ENCODE assay signal across 25 cellular contexts in the genomic region with DNA sequence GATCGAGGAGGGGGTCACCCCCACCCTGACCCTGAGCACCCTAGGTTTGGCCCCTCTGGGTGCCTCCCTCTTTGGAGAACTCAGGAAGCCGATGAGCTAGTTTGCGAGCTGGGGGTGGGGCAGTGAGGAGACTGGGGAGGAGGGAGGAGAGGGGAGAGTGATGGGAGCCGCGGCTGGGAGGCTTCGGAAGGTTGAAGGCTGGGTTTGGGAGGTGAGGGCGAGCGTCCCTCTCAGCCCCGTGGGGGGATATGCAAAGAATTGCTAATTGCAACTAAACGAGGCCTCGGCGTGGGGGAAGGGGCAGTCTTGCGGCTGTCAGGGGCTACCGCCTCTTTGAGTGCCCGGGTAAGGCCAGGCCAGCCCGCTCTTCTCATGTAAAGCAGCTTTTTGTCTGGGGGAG. TPM values are rescaled to one million over a fixed set of nuclear protein-coding genes. Genes with fewer than 3 reads are reported as not detected.
A peak's percentile ranks its signal among the peaks of the same experiment; 100 is the strongest.
DNase-seq lines count a peak whose midpoint lies in the region; ATAC-seq and TF ChIP-seq lines count a peak whose summit lies in the region.
"Had no signal": no experiment of that assay in that cellular context is flagged by ENCODE, and none has a peak within 500 bp of the region (broad histone marks: within the 10 kb centered on the region; RNA-seq: fewer than 3 reads in every experiment).

No MANE protein-coding gene starts in this region.

- peak overlapping the region; percentile 87 for H2AK9ac ChIP-seq in IMR-90 (replicated peaks; ENCODE audit: low read depth, low read length, poor library complexity)

- no peak for TF ChIP-seq POLR2A in IMR-90 (IDR thresholded peaks at IDR 0.05; ENCODE audit: low read depth, low read length)

- no peaks in the 10 kb centered on the region for H4K20me1 ChIP-seq in IMR-90 (ENCODE audit: insufficient read depth, low read length)

- H3K4me1 ChIP-seq in IMR-90 (ENCODE audit: control insufficient read depth, insufficient read depth, low read length): peaks cover 36% of the 10 kb centered on the region
- H3K4me1 ChIP-seq in ectodermal cell (ENCODE audit: control insufficient read depth, insufficient read depth, low read length): peaks cover 64% of the 10 kb centered on the region
- H3K4me1 ChIP-seq: body of pancreas, gastrocnemius medialis, parathyroid adenoma, Peyer's patch, right lobe of liver had no signal

- no peak overlapping the region for H3K27ac ChIP-seq in IMR-90 (ENCODE audit: insufficient read depth, low read length)
- H3K27ac ChIP-seq in ectodermal cell (ENCODE audit: insufficient read depth, low read depth, low read length, poor library complexity, severe bottlenecking): peak overlapping the region; percentile 65
- H3K27ac ChIP-seq: body of pancreas, gastrocnemius medialis, parathyroid adenoma, Peyer's patch, right lobe of liver had no signal

- H2AFZ ChIP-seq in IMR-90 (replicated peaks; ENCODE audit: low read length, poor library complexity): peak overlapping the region; percentile 68
- H2AFZ ChIP-seq: parathyroid adenoma had no signal

- no peak overlapping the region for H3K18ac ChIP-seq in IMR-90 (ENCODE audit: low read depth, low read length)

- no peak overlapping the region for H2BK15ac ChIP-seq in IMR-90 (ENCODE audit: low read depth, low read length)

- in situ Hi-C loops in IMR-90 (cut with MboI; ENCODE audit: low sequenced_read_pairs): no loop called here

- H3K9me1 ChIP-seq in IMR-90 (ENCODE audit: insufficient read depth, low read length): peaks cover 27% of the 10 kb centered on the region

- BruUV-seq in IMR-90 (replicated peaks; lab: Mats Ljungman, UMichigan): no TSS peak

- no peak for TF ChIP-seq RAD21 in IMR-90 (IDR thresholded peaks at IDR 0.05; ENCODE audit: low read length)

- peak overlapping the region; percentile 65 for H2AK5ac ChIP-seq in IMR-90 (ENCODE audit: low read depth, low read length)

- H4K91ac ChIP-seq in IMR-90 (ENCODE audit: insufficient read depth, low read depth, low read length): peak overlapping the region; percentile 57; the same call in 1 of the 2 replicates

- WGBS in IMR-90 (ENCODE audit: extremely low coverage in 2 of 2, insufficient read length in 1 of 2), 2 experiments: 80% methylated on average over 1 of the region's 16 CpGs; no CpG with 5 or more reads in 1 of the 2 experiments
- 0 to 1% methylated on average over 16 of the region's 16 CpGs for WGBS in ectodermal cell, 2 experiments

- CTCF ChIA-PET in IMR-90 (lab: Yijun Ruan, JAX): no interaction called here

- no peak overlapping the region for H3K4me3 ChIP-seq in IMR-90 (ENCODE audit: insufficient read depth, low read depth, low read length)
- no peak overlapping the region for H3K4me3 ChIP-seq in ectodermal cell (ENCODE audit: insufficient read depth, low read depth, low read length)
- H3K4me3 ChIP-seq: body of pancreas, gastrocnemius medialis, Peyer's patch, right lobe of liver had no signal

- no peak overlapping the region for H3K9ac ChIP-seq in IMR-90 (ENCODE audit: low read depth, low read length)
- H3K9ac ChIP-seq: parathyroid adenoma had no signal

- POLR2A ChIA-PET in IMR-90 (lab: Charles Lee; ENCODE audit: unreplicated experiment): interaction anchor here (0.6 kb wide), 1 partner anchor 72 kb away, joined by 5 read pairs; no protein-coding TSS in a partner anchor

- no peak for ATAC-seq in IMR-90 (ENCODE audit: low read depth)
- ATAC-seq: activated CD4-positive, CD25-positive, alpha-beta regulatory T cell treated with anti-CD3 and anti-CD28 coated beads, Interleukin-2, amount 50 U/mL, for 24 hours; activated CD8-positive, alpha-beta T cell treated with anti-CD3 and anti-CD28 coated beads for 36 hours; activated naive CD8-positive, alpha-beta T cell treated with anti-CD3 and anti-CD28 coated beads, Interleukin-2, amount 50 U/mL, for 24 hours; body of pancreas; gastrocnemius medialis; right lobe of liver had no signal

- dilution Hi-C loops in IMR-90 (cut with HindIII; ENCODE audit: low sequenced_read_pairs, unreplicated experiment): no loop called here

- H4K8ac ChIP-seq in IMR-90 (ENCODE audit: low read depth in 2 of 2, low read length in 2 of 2): no peak overlapping the region; a peak in 1 of 4 replicates

- no peak overlapping the region for H2BK5ac ChIP-seq in IMR-90 (ENCODE audit: low read depth, low read length, poor library complexity, severe bottlenecking)

- intact Hi-C loops in IMR-90 (cut with micrococcal nuclease): loop anchor here (10.0 kb wide), 1 partner anchor 225 kb away; no protein-coding TSS in a partner anchor

- no peak overlapping the region for H3K14ac ChIP-seq in IMR-90 (replicated peaks; ENCODE audit: low read depth, low read length)

- H2BK120ac ChIP-seq in IMR-90 (ENCODE audit: low read depth, low read length): peak overlapping the region; percentile 99

- no peak for TF ChIP-seq CTCF in IMR-90 (conservative IDR thresholded peaks at IDR 0.05; ENCODE audit: low read depth, low read length)

- no peaks in the 10 kb centered on the region for H3K36me3 ChIP-seq in IMR-90 (ENCODE audit: control insufficient read depth, insufficient read depth, low read length)
- H3K36me3 ChIP-seq in ectodermal cell (ENCODE audit: control insufficient read depth, insufficient read depth, low read length): no peaks in the 10 kb centered on the region
- H3K36me3 ChIP-seq: gastrocnemius medialis, Peyer's patch, right lobe of liver had no signal

- H3K27me3 ChIP-seq in IMR-90 (ENCODE audit: control insufficient read depth, insufficient read depth, low read length) (no peaks in the 10 kb centered on the region), ectodermal cell (ENCODE audit: control insufficient read depth, insufficient read depth, low read length, poor library complexity, severe bottlenecking) (peaks cover 16% of the 10 kb centered on the region)
- H3K27me3 ChIP-seq: body of pancreas, Peyer's patch, right lobe of liver had no signal

- DNase-seq in IMR-90 (no peak), left kidney (ENCODE audit: low read depth, low spot score) (peak; percentile 64), occipital lobe (lab: John Stamatoyannopoulos, UW) (no peak), NCI-H524 treated with DMSO at 0.1 percent for 48 hours (lab: John Stamatoyannopoulos, UW) (no peak)
- no peak for DNase-seq in activated T-cell treated with anti-CD3 and anti-CD28 coated beads, Interleukin-2, amount 50 U/mL, for 1 hour
- no peak for DNase-seq in stimulated activated CD8-positive, alpha-beta memory T cell treated with anti-CD3 and anti-CD28 coated beads, Interleukin-4, amount 100 ng/mL, for 48 hours
- DNase-seq: activated CD8-positive, alpha-beta T cell treated with anti-CD3 and anti-CD28 coated beads for 36 hours; activated gamma-delta T cell; activated naive CD8-positive, alpha-beta T cell treated with anti-CD3 and anti-CD28 coated beads, Interleukin-2, amount 50 U/mL, for 24 hours; body of pancreas; CD4-positive, alpha-beta T cell; gastrocnemius medialis; KG1; naive B cell; NCI-H1436 treated with DMSO at 0.1 percent for 48 hours; NCI-H2171; NCI-H510A treated with DMSO at 0.1 percent for 48 hours; NK-92 treated with Interleukin-12 subunit alpha and Interleukin-12 subunit beta, amount 100 ng/mL, for 24 hours; Peyer's patch; right lobe of liver; stimulated activated CD4-positive, alpha-beta T cell treated with anti-CD3 and anti-CD28 coated beads, Interleukin-4, amount 100 ng/mL, for 4 hours; stimulated activated naive CD4-positive, alpha-beta T cell treated with Interleukin-2 at 50 U/mL for 16 hours had no signal

- peak overlapping the region; percentile 85 for H3K4ac ChIP-seq in IMR-90 (ENCODE audit: low read depth, low read length)

- H2BK20ac ChIP-seq in IMR-90 (ENCODE audit: low read depth, low read length): peak overlapping the region; percentile 57; the same call in 1 of the 2 replicates

- no peak overlapping the region for H3K56ac ChIP-seq in IMR-90 (ENCODE audit: extremely low read depth, insufficient read depth, low read length)

- no peak overlapping the region; the same call in 1 of the 2 replicates for H4K5ac ChIP-seq in IMR-90 (ENCODE audit: low read depth, low read length)

- H3K9me3 ChIP-seq in IMR-90 (ENCODE audit: control insufficient read depth, insufficient read depth, low read length) (no peaks in the 10 kb centered on the region), ectodermal cell (ENCODE audit: control insufficient read depth, low read length) (no peaks in the 10 kb centered on the region)
- H3K9me3 ChIP-seq: body of pancreas, gastrocnemius medialis, Peyer's patch, right lobe of liver had no signal

- no peak overlapping the region for H3K23ac ChIP-seq in IMR-90 (ENCODE audit: low read depth, low read length)

- H3K79me1 ChIP-seq in IMR-90 (ENCODE audit: low read depth in 1 of 2, low read length in 2 of 2): peaks cover 10 to 39% of the 10 kb centered on the region in 2 experiments

- no peak overlapping the region for H3K4me2 ChIP-seq in IMR-90 (ENCODE audit: low read depth, low read length)

TF ChIP-seq in IMR-90, 13 proteins besides CTCF, POLR2A, EP300 and RAD21 (continues in another document):
- TF ChIP-seq MAZ (IDR thresholded peaks at IDR 0.05; ENCODE audit: borderline replicate concordance, low read depth, low read length) (no peak), RFX5 (IDR thresholded peaks at IDR 0.05; ENCODE audit: low read depth, low read length) (no peak), RCOR1 (IDR thresholded peaks at IDR 0.05; ENCODE audit: insufficient replicate concordance, low read length) (no peak), CHD1 (IDR thresholded peaks at IDR 0.05; ENCODE audit: low read depth, low read length) (no peak), BHLHE40 (IDR thresholded peaks at IDR 0.05; ENCODE audit: low read depth, low read length) (no peak), FOS (IDR thresholded peaks at IDR 0.05; ENCODE audit: low read depth, low read length) (no peak), NFE2L2 (IDR thresholded peaks at IDR 0.05; ENCODE audit: low read depth, low read length) (no peak), MAFK (IDR thresholded peaks at IDR 0.05; ENCODE audit: low read depth, low read length) (no peak)

RNA-seq across cellular contexts. Expression of gene FZD2, which starts 17.6 kb away (rescaled TPM):
- total RNA-seq in IMR-90 (2012; rRNA removed) (21.3 and 22.8 TPM in 2 replicates), occipital lobe (6.9 TPM)
- 130 and 133 TPM in 2 replicates for polyA plus RNA-seq in IMR-90 (2012; rRNA removed)
- polyA plus RNA-seq in IMR-90 (2012; cell fraction: cytosol; rRNA removed): 46.5 and 172 TPM in 2 replicates
- 28.2 and 69.3 TPM in 2 replicates for polyA plus RNA-seq in IMR-90 (2012; cell fraction: nucleus; rRNA removed; ENCODE audit: low replicate concordance)
- 101 TPM for polyA plus RNA-seq in ectodermal cell (2013, experiment 1 of 4)
- polyA plus RNA-seq in ectodermal cell (2013, experiment 2 of 4): 101 TPM
- polyA plus RNA-seq in ectodermal cell (2013, experiment 3 of 4): 90.1 TPM
- 92.5 TPM for polyA plus RNA-seq in ectodermal cell (2013, experiment 4 of 4)
- total RNA-seq: CD4-positive, alpha-beta T cell had no signal

RNA-seq across cellular contexts. Expression of gene GPATCH8, which starts 36.5 kb away (rescaled TPM):
- total RNA-seq in IMR-90 (2012; rRNA removed): 8.8 and 13.3 TPM in 2 replicates
- polyA plus RNA-seq in IMR-90 (2012; rRNA removed): 13.2 and 13.4 TPM in 2 replicates
- 4.0 and 6.5 TPM in 2 replicates for polyA plus RNA-seq in IMR-90 (2012; cell fraction: cytosol; rRNA removed)
- 23.4 and 34.8 TPM in 2 replicates for polyA plus RNA-seq in IMR-90 (2012; cell fraction: nucleus; rRNA removed; ENCODE audit: low replicate concordance)
- 37.0 TPM for polyA plus RNA-seq in ectodermal cell (2013, experiment 1 of 4)
- 54.3 TPM for polyA plus RNA-seq in ectodermal cell (2013, experiment 2 of 4)
- 31.5 TPM for polyA plus RNA-seq in ectodermal cell (2013, experiment 3 of 4)
- 35.4 TPM for polyA plus RNA-seq in ectodermal cell (2013, experiment 4 of 4)
- 38.8 TPM for total RNA-seq in occipital lobe
